ENCODE assay signal across 8 cellular contexts in genomic region chr5:368162-369084, GRCh38. TPM values are rescaled to one million over a fixed set of nuclear protein-coding genes. Genes with fewer than 3 reads are reported as not detected.
A peak's percentile ranks its signal among the peaks of the same experiment; 100 is the strongest.
DNase-seq lines count a peak whose midpoint lies in the region; ATAC-seq and TF ChIP-seq lines count a peak whose summit lies in the region.

No MANE protein-coding gene starts in this region.

- peaks cover 20% of the 10 kb centered on the region for H3K9me3 Mint-ChIP-seq in chondrocyte (ENCODE audit: low read depth)

- no peaks in the 10 kb centered on the region for H3K27me3 Mint-ChIP-seq in chondrocyte (ENCODE audit: low read depth)

- 0 out of 2 replicates have a peak, but pooled peaks cover 4% of the 10 kb centered on the region for H3K79me2 ChIP-seq in KMS-11 (ENCODE audit: insufficient read depth, low read depth)

- H3K36me3 ChIP-seq in KMS-11 (ENCODE audit: insufficient read depth): no peaks in the 10 kb centered on the region; the same call in 1 of the 2 replicates

- in situ Hi-C loops in ACHN (cut with HindIII; ENCODE audit: low pct_ligation_motif_present, low pct_unique_long_range_greater_than_20kb, low sequenced_read_pairs): no loop called here

- H3K27ac Mint-ChIP-seq in chondrocyte (ENCODE audit: unreplicated experiment): peak overlapping the region; percentile 58

- ATAC-seq in GM21529 (IDR thresholded peaks at IDR 0.05; ENCODE audit: unreplicated experiment): peak; percentile 51

- H3K4me3 Mint-ChIP-seq in chondrocyte (ENCODE audit: unreplicated experiment): no peak overlapping the region

- H3K4me3 ChIP-seq in KMS-11 (IDR thresholded peaks at IDR 0.05; ENCODE audit: insufficient read depth, low read depth, low read length) (no peak overlapping the region), skeletal muscle cell (ENCODE audit: low read depth, low read length) (no peak overlapping the region)

- POLR2A ChIA-PET in GM10248 (lab: Yijun Ruan, JAX): interaction anchor here (0.9 to 1.3 kb wide), 2 partner anchors 9 to 10 kb away, joined by 3 to 4 read pairs; no protein-coding TSS in a partner anchor

- H3K4me1 Mint-ChIP-seq in chondrocyte (ENCODE audit: low read depth): peaks cover 32% of the 10 kb centered on the region

- H3K36me3 Mint-ChIP-seq in chondrocyte (ENCODE audit: low read depth): peaks cover 14% of the 10 kb centered on the region

- H3K27me3 ChIP-seq in KMS-11 (ENCODE audit: insufficient read depth, low read depth): no peaks in the 10 kb centered on the region

- peak overlapping the region; percentile 53 for H3K4me2 ChIP-seq in KMS-11

- CTCF ChIA-PET in GM10248 (lab: Yijun Ruan, JAX): interaction anchor here (0.9 to 3.5 kb wide), 7 partner anchors 11 to 51 kb away, joined by 3 to 17 read pairs (median 7); no protein-coding TSS in a partner anchor

- TF ChIP-seq CTCF in GM10248 (IDR thresholded peaks at IDR 0.05; ENCODE audit: control extremely low read depth, extremely low read depth, low read depth, missing control alignments) (no peak), KMS-11 (conservative IDR thresholded peaks at IDR 0.05; ENCODE audit: low read depth, low read length) (no peak), chondrocyte (IDR thresholded peaks at IDR 0.05) (no peak)

- DNase-seq in GM10248 (ENCODE audit: extremely low spot score): peak; percentile 75
- peak; percentile 75 for DNase-seq in chondrocyte (ENCODE audit: low spot score)
- peak; percentile 86 for DNase-seq in skeletal muscle cell (ENCODE audit: low read depth)
- DNase-seq in DMS53 treated with DMSO at 0.1 percent for 48 hours (lab: John Stamatoyannopoulos, UW; ENCODE audit: unreplicated experiment): no peak
- no peak for DNase-seq in activated naive CD4-positive, alpha-beta T cell treated with anti-CD3 and anti-CD28 coated beads, Interleukin-2, amount 50 U/mL, for 16 hours
- DNase-seq in ACHN: no peak

- no peaks in the 10 kb centered on the region for H4K20me1 ChIP-seq in KMS-11 (ENCODE audit: insufficient read depth)

- peaks cover 59% of the 10 kb centered on the region for H3K4me1 ChIP-seq in KMS-11 (ENCODE audit: low read depth, poor library complexity, severe bottlenecking)

- peak overlapping the region; percentile 4; the same call in 1 of the 2 replicates for H3K9ac ChIP-seq in KMS-11

- H2AFZ ChIP-seq in KMS-11 (ENCODE audit: low read depth): peak overlapping the region; percentile 43; the same call in 1 of the 2 replicates

- peak overlapping the region; percentile 39 for H3K27ac ChIP-seq in KMS-11

RNA-seq across cellular contexts. Expression of gene AHRR, which starts 46.9 kb away (rescaled TPM):
- 9.3 to 17.3 TPM (median 13.4 TPM) in 3 replicates for total RNA-seq in chondrocyte

Comparison
In these comparisons a context has a peak if more than half of its experiments do, and no peak if none do; other contexts are left out.
1. DNase-seq: peak in GM10248 (single experiment), chondrocyte (single experiment) and skeletal muscle cell (single experiment); none in DMS53 treated with DMSO at 0.1 percent for 48 hours (single experiment), activated naive CD4-positive, alpha-beta T cell treated with anti-CD3 and anti-CD28 coated beads, Interleukin-2, amount 50 U/mL, for 16 hours (single experiment) and ACHN (single experiment).